ENCODE assay signal across 17 cellular contexts in genomic region chr2:38719706-38720105, GRCh38. TPM values are rescaled to one million over a fixed set of nuclear protein-coding genes. Genes with fewer than 3 reads are reported as not detected.
DNase-seq lines count a peak whose midpoint lies in the region; FAIRE-seq and TF ChIP-seq lines count a peak whose summit lies in the region.
"Had no signal": no experiment of that assay in that cellular context is flagged by ENCODE, and none has a peak within 500 bp of the region (broad histone marks: within the 10 kb centered on the region; RNA-seq: fewer than 3 reads in every experiment).

No MANE protein-coding gene starts in this region.

- FAIRE-seq in HTR-8/SVneo (lab: Jason Lieb, UNC) = no peak

- H3K36me3 ChIP-seq in MG63 (no peaks in the 10 kb centered on the region), esophagus muscularis mucosa (no peaks in the 10 kb centered on the region), testis (ENCODE audit: low read depth, missing control alignments) (no peaks in the 10 kb centered on the region)

- peak overlapping the region; percentile 65 to 75 (median 72) for H3K27ac ChIP-seq in esophagus muscularis mucosa (replicated peaks in 1 of 4)
- H3K27ac ChIP-seq in testis = peak overlapping the region; percentile 55 to 71
- H3K27ac ChIP-seq: BLaER1, HL-60 had no signal

- H3K4me3 ChIP-seq in MG63 = no peak overlapping the region
- H3K4me3 ChIP-seq in esophagus muscularis mucosa = no peak overlapping the region
- no peak overlapping the region for H3K4me3 ChIP-seq in testis
- H3K4me3 ChIP-seq: BLaER1 had no signal

- DNase-seq in Caki2 (ENCODE audit: low read depth) (peak; percentile 80), MG63 (peak; percentile 54), esophagus muscularis mucosa (ENCODE audit: extremely low spot score) (no peak), testis (peak; percentile 12), NCI-H446 treated with DMSO at 0.1 percent for 48 hours (lab: John Stamatoyannopoulos, UW) (no peak), HTR-8/SVneo (ENCODE audit: insufficient read length, low spot score) (no peak), RKO (ENCODE audit: low spot score) (no peak), Ammon's horn (ENCODE audit: low spot score) (no peak)
- DNase-seq: KBM-7, NCI-H1092, NCI-H1694 treated with DMSO at 0.1 percent for 48 hours, NCI-H446, NCI-H774, SIG-M5 had no signal

- TF ChIP-seq CTCF in esophagus muscularis mucosa (IDR thresholded peaks at IDR 0.05) = no peak
- no peak for TF ChIP-seq CTCF in testis (IDR thresholded peaks at IDR 0.05)

- intact Hi-C loops in esophagus muscularis mucosa (cut with DNase I) (loop anchor here (5.0 kb wide), 1 partner anchor 117 kb away; the partner anchor contains the start of gene HNRNPLL), testis (cut with DNase I; ENCODE audit: low total_unique reads) (loop anchor here (10.0 kb wide), 1 partner anchor 55 kb away; the partner anchor contains the start of gene GALM)

- WGBS in esophagus muscularis mucosa = 89% methylated on average over 12 of the region's 12 CpGs
- 76 to 81% methylated on average over 12 of the region's 12 CpGs for WGBS in testis, 2 donors

- H3K9me3 ChIP-seq in MG63 = no peaks in the 10 kb centered on the region
- no peaks in the 10 kb centered on the region for H3K9me3 ChIP-seq in esophagus muscularis mucosa
- H3K9me3 ChIP-seq in testis = no peaks in the 10 kb centered on the region

- TF ChIP-seq POLR2A in esophagus muscularis mucosa (IDR thresholded peaks at IDR 0.05; ENCODE audit: low read depth) = no peak
- TF ChIP-seq POLR2A in testis (IDR thresholded peaks at IDR 0.05) = no peak

- H3K27me3 ChIP-seq in MG63 (no peaks in the 10 kb centered on the region), esophagus muscularis mucosa (no peaks in the 10 kb centered on the region), testis (no peaks in the 10 kb centered on the region)
- H3K27me3 ChIP-seq: BLaER1 had no signal

- no peak for TF ChIP-seq EP300 in esophagus muscularis mucosa (IDR thresholded peaks at IDR 0.05)

- H3K4me1 ChIP-seq in esophagus muscularis mucosa (peaks cover 30 to 34% (median 31%) of the 10 kb centered on the region in 4 donors), testis (peaks cover 15% of the 10 kb centered on the region)

- in situ Hi-C loops in Caki2 (cut with HindIII; ENCODE audit: low pct_unique_long_range_greater_than_20kb, low sequenced_read_pairs) = no loop called here

RNA-seq across cellular contexts. Expression of gene SRSF7, which starts 31.5 kb away (rescaled TPM):
- 145 and 165 TPM in 2 replicates for total RNA-seq in Caki2 (2014; rRNA removed; shearing (Covaris generic); ENCODE audit: low replicate concordance)
- total RNA-seq in MG63 (2014; rRNA removed; shearing (Covaris generic); ENCODE audit: low replicate concordance) = 178 and 201 TPM in 2 replicates
- total RNA-seq in esophagus muscularis mucosa (100 to 1,000 TPM in 1 of 4 donors, 10 to 100 TPM in 3; 41.4 to 100 (median 56.8) TPM), testis (100 to 1,000 TPM; 104 to 114 TPM)
- 169 TPM for polyA plus RNA-seq in testis (ENCODE audit: insufficient read depth, low read depth, low replicate concordance)

RNA-seq across cellular contexts. Expression of gene GALM, which starts 53.8 kb away (rescaled TPM):
- 88.0 and 103 TPM in 2 replicates for total RNA-seq in Caki2 (2014; rRNA removed; shearing (Covaris generic); ENCODE audit: low replicate concordance)
- 13.7 and 21.1 TPM in 2 replicates for total RNA-seq in MG63 (2014; rRNA removed; shearing (Covaris generic); ENCODE audit: low replicate concordance)
- total RNA-seq in esophagus muscularis mucosa = 10 to 100 TPM in 3 of 4 donors, 1 to 10 TPM in 1; 8.3 to 14.6 (median 11.6) TPM
- 1 to 10 TPM; 8.5 to 9.1 TPM for total RNA-seq in testis
- polyA plus RNA-seq in testis (ENCODE audit: insufficient read depth, low read depth, low replicate concordance) = 11.8 TPM
- total RNA-seq: H4 had no signal

RNA-seq across cellular contexts. Expression of gene GEMIN6, which starts 58.3 kb away (rescaled TPM):
- total RNA-seq in Caki2 (2014; rRNA removed; shearing (Covaris generic); ENCODE audit: low replicate concordance) = 19.3 and 32.1 TPM in 2 replicates
- 12.9 and 13.0 TPM in 2 replicates for total RNA-seq in MG63 (2014; rRNA removed; shearing (Covaris generic); ENCODE audit: low replicate concordance)
- total RNA-seq in esophagus muscularis mucosa (1 to 10 TPM; 2.8 to 9.9 (median 7.4) TPM), testis (10 to 100 TPM; 11.6 to 16.4 TPM)
- 43.0 TPM for polyA plus RNA-seq in testis (ENCODE audit: insufficient read depth, low read depth, low replicate concordance)

Comparison
In these comparisons a context has a peak if more than half of its experiments do, and no peak if none do; other contexts are left out.
1. DNase-seq: peak in Caki2 (single experiment), MG63 (single experiment) and testis (single experiment); none in esophagus muscularis mucosa (single experiment), NCI-H446 treated with DMSO at 0.1 percent for 48 hours (single experiment), HTR-8/SVneo (single experiment), RKO (single experiment) and Ammon's horn (single experiment).